10 cellular contexts compared by ENCODE assay signal in the genomic region with DNA sequence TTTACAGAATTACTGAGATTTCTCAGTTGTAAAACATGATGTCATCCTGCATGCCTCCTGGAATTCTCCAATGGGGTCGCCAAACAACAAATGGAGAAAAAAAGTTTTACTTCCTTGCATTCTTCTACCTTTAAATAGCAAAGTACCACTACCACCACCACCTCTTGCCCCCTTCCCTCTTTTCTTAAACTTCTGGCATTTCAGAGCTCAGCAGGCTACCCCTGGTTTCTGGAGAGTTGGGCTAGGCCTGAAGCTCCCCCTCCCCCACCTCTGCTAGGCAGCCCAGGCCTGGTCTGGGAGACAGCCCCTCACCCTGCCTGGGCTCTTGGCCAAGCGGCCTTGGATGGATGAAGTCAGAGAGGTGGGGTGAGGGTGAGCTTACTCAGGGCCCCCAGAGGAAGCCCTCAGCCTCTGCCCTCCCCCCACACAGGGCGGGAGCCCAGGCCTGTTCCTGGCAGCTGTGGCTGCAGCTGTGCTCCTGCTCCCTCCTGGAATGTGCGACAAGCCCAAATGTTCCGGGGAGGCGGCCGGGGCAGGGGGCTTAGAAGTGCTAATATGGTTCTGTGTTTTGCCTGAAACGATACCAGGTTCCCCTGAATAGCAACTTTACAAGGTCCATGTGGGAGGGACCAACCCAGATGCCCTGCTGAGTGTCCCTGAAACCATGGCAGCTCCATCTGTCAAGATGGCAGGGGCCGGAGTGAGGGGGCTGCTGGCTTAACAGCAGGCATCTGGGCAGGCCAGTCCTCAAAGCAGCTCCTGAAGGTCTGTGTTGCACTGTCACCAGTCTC. TPM values are rescaled to one million over a fixed set of nuclear protein-coding genes. Genes with fewer than 3 reads are reported as not detected.
DNase-seq lines count a peak whose midpoint lies in the region; ATAC-seq and TF ChIP-seq lines count a peak whose summit lies in the region.
"Had no signal": no experiment of that assay in that cellular context is flagged by ENCODE, and none has a peak within 500 bp of the region (broad histone marks: within the 10 kb centered on the region; RNA-seq: fewer than 3 reads in every experiment).

No MANE protein-coding gene starts in this region.

- DNase-seq in NCI-H2227 (lab: John Stamatoyannopoulos, UW; ENCODE audit: unreplicated experiment): peak; percentile 17
- DNase-seq in NCI-H2227 treated with DMSO at 0.1 percent for 48 hours (lab: John Stamatoyannopoulos, UW): no peak
- DNase-seq in endodermal cell: peak; percentile 94
- no peak for DNase-seq in upper lobe of right lung
- DNase-seq in omental fat pad (ENCODE audit: low spot score): no peak
- no peak for DNase-seq in SIG-M5 (lab: John Stamatoyannopoulos, UW)
- no peak for DNase-seq in NCI-H1694 treated with DMSO at 0.1 percent for 48 hours (lab: John Stamatoyannopoulos, UW)
- DNase-seq: 8988T, activated B cell treated with CpG ODN at 0.5 μM for 24 hours had no signal

- TF ChIP-seq CTCF in endodermal cell (conservative IDR thresholded peaks at IDR 0.05) (no peak), upper lobe of right lung (IDR thresholded peaks at IDR 0.05) (no peak), omental fat pad (IDR thresholded peaks at IDR 0.05) (no peak)

- H3K27me3 Mint-ChIP-seq in endodermal cell (ENCODE audit: insufficient read depth): peaks cover 5% of the 10 kb centered on the region
- H3K27me3 Mint-ChIP-seq: activated B cell treated with CpG ODN at 0.5 μM for 24 hours had no signal

- ATAC-seq in upper lobe of right lung (no peak), omental fat pad (ENCODE audit: low FRiP score) (no peak)

- H3K36me3 ChIP-seq in endodermal cell (ENCODE audit: control insufficient read depth, insufficient read depth, low read length) (peaks cover 16% of the 10 kb centered on the region), mesodermal cell (ENCODE audit: control insufficient read depth, insufficient read depth, low read length) (peaks cover 10% of the 10 kb centered on the region), upper lobe of right lung (no peaks in the 10 kb centered on the region)

- H3K9me3 Mint-ChIP-seq in endodermal cell: peaks cover 4% of the 10 kb centered on the region
- H3K9me3 Mint-ChIP-seq: activated B cell treated with CpG ODN at 0.5 μM for 24 hours had no signal

- H3K27me3 ChIP-seq in endodermal cell (ENCODE audit: control insufficient read depth, insufficient read depth, low read length, poor library complexity, severe bottlenecking) (no peaks in the 10 kb centered on the region), upper lobe of right lung (no peaks in the 10 kb centered on the region)

- no peak overlapping the region for H3K9ac ChIP-seq in endodermal cell (ENCODE audit: extremely low read depth, low read length, poor library complexity, severe bottlenecking)

- peak overlapping the region; percentile 77 for H3K27ac ChIP-seq in endodermal cell (ENCODE audit: low read depth, low read length)
- H3K27ac ChIP-seq in mesodermal cell (ENCODE audit: low read depth, low read length, severe bottlenecking): peak overlapping the region; percentile 98
- peak overlapping the region; percentile 55 for H3K27ac ChIP-seq in upper lobe of right lung

- WGBS in endodermal cell (ENCODE audit: insufficient coverage in 1 of 2, insufficient read length in 1 of 2), 2 experiments: 51 to 71% methylated on average over 1 to 8 of the region's 9 CpGs
- 16 to 17% methylated on average over 3 to 7 of the region's 9 CpGs for WGBS in mesodermal cell (ENCODE audit: insufficient coverage in 2 of 2), 2 experiments

- H3K4me3 ChIP-seq in endodermal cell (ENCODE audit: low read length) (no peak overlapping the region), mesodermal cell (ENCODE audit: extremely low read depth, insufficient read depth, low read length, poor library complexity, severe bottlenecking) (no peak overlapping the region), upper lobe of right lung (no peak overlapping the region)

- no peak overlapping the region for H3K4me3 Mint-ChIP-seq in endodermal cell
- H3K4me3 Mint-ChIP-seq: activated B cell treated with CpG ODN at 0.5 μM for 24 hours had no signal

- H3K9me3 ChIP-seq in endodermal cell (ENCODE audit: control insufficient read depth, low read length) (peaks cover 9% of the 10 kb centered on the region), mesodermal cell (ENCODE audit: control insufficient read depth, low read length) (no peaks in the 10 kb centered on the region), upper lobe of right lung (no peaks in the 10 kb centered on the region)

- peaks cover 21% of the 10 kb centered on the region for H3K36me3 Mint-ChIP-seq in endodermal cell (ENCODE audit: low read depth)

- peaks cover 14% of the 10 kb centered on the region for H3K4me1 ChIP-seq in endodermal cell (ENCODE audit: control insufficient read depth, insufficient read depth, low read length)
- H3K4me1 ChIP-seq in mesodermal cell (ENCODE audit: control insufficient read depth, insufficient read depth, low read length, poor library complexity, severe bottlenecking): peaks cover 31% of the 10 kb centered on the region
- H3K4me1 ChIP-seq in upper lobe of right lung: peaks cover 30% of the 10 kb centered on the region

- peak overlapping the region; percentile 97 for H3K27ac Mint-ChIP-seq in endodermal cell
- H3K27ac Mint-ChIP-seq: activated B cell treated with CpG ODN at 0.5 μM for 24 hours had no signal

- intact Hi-C loops in upper lobe of right lung (cut with DNase I): no loop called here

- peaks cover 27% of the 10 kb centered on the region for H3K4me1 Mint-ChIP-seq in endodermal cell

RNA-seq across cellular contexts. Expression of a gene that starts 5.9 kb away (rescaled TPM):
- under 1 TPM; 0.18 to 0.35 TPM for total RNA-seq in endodermal cell
- not detected for polyA plus RNA-seq in endodermal cell (2013, experiment 1 of 2)
- polyA plus RNA-seq in endodermal cell (2013, experiment 2 of 2): not detected
- polyA plus RNA-seq in mesodermal cell (2013, experiment 1 of 2): 0.22 TPM
- polyA plus RNA-seq in mesodermal cell (2013, experiment 2 of 2): 0.20 TPM
- not detected for total RNA-seq in upper lobe of right lung
- total RNA-seq in omental fat pad: 1 to 10 TPM in 1 of 4 donors, under 1 TPM in 2, not detected in 1; 0.65 to 2.5 (median 0.95) TPM
- total RNA-seq: activated B cell treated with CpG ODN at 0.5 μM for 24 hours had no signal

RNA-seq across cellular contexts. Expression of a gene that starts 26.7 kb away (rescaled TPM):
- total RNA-seq in endodermal cell (10 to 100 TPM; 38.6 to 54.2 TPM), upper lobe of right lung (64.9 TPM), omental fat pad (10 to 100 TPM; 13.6 to 71.1 (median 42.2) TPM)
- 26.4 TPM for polyA plus RNA-seq in endodermal cell (2013, experiment 1 of 2)
- 34.6 TPM for polyA plus RNA-seq in endodermal cell (2013, experiment 2 of 2)
- 37.2 TPM for polyA plus RNA-seq in mesodermal cell (2013, experiment 1 of 2)
- polyA plus RNA-seq in mesodermal cell (2013, experiment 2 of 2): 41.1 TPM

RNA-seq across cellular contexts. Expression of a gene that starts 27.5 kb away (rescaled TPM):
- total RNA-seq in endodermal cell: 100 to 1,000 TPM; 221 to 240 TPM
- polyA plus RNA-seq in endodermal cell (2013, experiment 1 of 2): 227 TPM
- polyA plus RNA-seq in endodermal cell (2013, experiment 2 of 2): 229 TPM
- 290 TPM for polyA plus RNA-seq in mesodermal cell (2013, experiment 1 of 2)
- 289 TPM for polyA plus RNA-seq in mesodermal cell (2013, experiment 2 of 2)
- total RNA-seq in upper lobe of right lung: 163 TPM
- 100 to 1,000 TPM; 180 to 187 (median 185) TPM for total RNA-seq in omental fat pad

Comparison
In these comparisons a context has a peak if more than half of its experiments do, and no peak if none do; other contexts are left out.
1. DNase-seq: peak in NCI-H2227 (single experiment) and endodermal cell (single experiment); none in NCI-H2227 treated with DMSO at 0.1 percent for 48 hours (single experiment), upper lobe of right lung (single experiment), omental fat pad (single experiment), SIG-M5 (single experiment) and NCI-H1694 treated with DMSO at 0.1 percent for 48 hours (single experiment).
2. Peak in every context shown above with its lines, with median percentiles within 50 percentile points of each other: H3K27ac ChIP-seq.